ENCODE assay signal across 24 cellular contexts in genomic region chr21:43689556-43690337, GRCh38. TPM values are rescaled to one million over a fixed set of nuclear protein-coding genes. Genes with fewer than 3 reads are reported as not detected.
"Had no signal": no experiment of that assay in that cellular context is flagged by ENCODE, and none has a peak within 500 bp of the region (broad histone marks: within the 10 kb centered on the region; RNA-seq: fewer than 3 reads in every experiment).

No MANE protein-coding gene starts in this region.

- H3K4me1 Mint-ChIP-seq: activated CD4-positive, alpha-beta T cell treated with anti-CD3 and anti-CD28 coated beads for 36 hours; activated naive CD4-positive, alpha-beta T cell treated with anti-CD3 and anti-CD28 coated beads, Interleukin-2, amount 50 U/mL, for 24 hours; brain; mesothelial cell of epicardium; WTC11 had no signal

- ATAC-seq: activated CD4-positive, alpha-beta T cell treated with anti-CD3 and anti-CD28 coated beads for 36 hours; activated T-cell treated with anti-CD3 and anti-CD28 coated beads, Interleukin-2, amount 50 U/mL, for 4 hours; left ventricle myocardium superior; naive thymus-derived CD8-positive, alpha-beta T cell; stimulated activated naive CD8-positive, alpha-beta T cell treated with anti-CD3 and anti-CD28 coated beads, Interleukin-15, Interleukin-2, amounts not matched to agents 100 U/mL and 50 U/mL, for 24 hours; WTC11 had no signal

- H3K27me3 Mint-ChIP-seq: activated CD4-positive, alpha-beta T cell treated with anti-CD3 and anti-CD28 coated beads for 36 hours; activated naive CD4-positive, alpha-beta T cell treated with anti-CD3 and anti-CD28 coated beads, Interleukin-2, amount 50 U/mL, for 24 hours; brain; naive thymus-derived CD8-positive, alpha-beta T cell had no signal

- H3K4me3 Mint-ChIP-seq: activated CD4-positive, alpha-beta T cell treated with anti-CD3 and anti-CD28 coated beads for 36 hours; activated naive CD4-positive, alpha-beta T cell treated with anti-CD3 and anti-CD28 coated beads, Interleukin-2, amount 50 U/mL, for 24 hours; activated T-cell treated with anti-CD3 and anti-CD28 coated beads, Interleukin-2, amount 50 U/mL, for 4 hours; brain; mesothelial cell of epicardium; naive thymus-derived CD8-positive, alpha-beta T cell; WTC11 had no signal

- H3K27ac ChIP-seq: ovary, prostate gland, tibial artery had no signal

- H3K9me3 Mint-ChIP-seq: activated naive CD4-positive, alpha-beta T cell treated with anti-CD3 and anti-CD28 coated beads, Interleukin-2, amount 50 U/mL, for 24 hours; activated T-cell treated with anti-CD3 and anti-CD28 coated beads, Interleukin-2, amount 50 U/mL, for 4 hours; brain; mesothelial cell of epicardium; naive thymus-derived CD8-positive, alpha-beta T cell; WTC11 had no signal

- DNase-seq: activated CD4-positive, alpha-beta T cell treated with anti-CD3 and anti-CD28 coated beads for 36 hours; activated CD4-positive, alpha-beta T cell treated with anti-CD3 and anti-CD28 coated beads, Interleukin-2, amount 50 U/mL, for 48 hours; activated CD8-positive, alpha-beta memory T cell treated with anti-CD3 and anti-CD28 coated beads, Interleukin-2, amount 50 U/mL, for 48 hours; activated T-cell treated with anti-CD3 and anti-CD28 coated beads, Interleukin-2, amount 50 U/mL, for 4 hours; effector CD8-positive, alpha-beta T cell; erythroblast; foreskin melanocyte; glutamatergic neuron; hippocampal formation; left ventricle myocardium superior; mammary epithelial cell; naive thymus-derived CD8-positive, alpha-beta T cell; ovary; stimulated activated CD4-positive, alpha-beta T cell treated with anti-CD3 and anti-CD28 coated beads, Interleukin-4, amount 100 ng/mL, for 4 hours; stimulated activated naive CD8-positive, alpha-beta T cell treated with anti-CD3 and anti-CD28 coated beads, Interleukin-15, Interleukin-2, amounts not matched to agents 100 U/mL and 50 U/mL, for 24 hours; T-helper 1 cell; T-helper 9 cell; tibial artery had no signal

- H3K27ac Mint-ChIP-seq: activated CD4-positive, alpha-beta T cell treated with anti-CD3 and anti-CD28 coated beads for 36 hours; activated naive CD4-positive, alpha-beta T cell treated with anti-CD3 and anti-CD28 coated beads, Interleukin-2, amount 50 U/mL, for 24 hours; mesothelial cell of epicardium had no signal

RNA-seq across cellular contexts. Expression of gene HSF2BP, which starts 30.5 kb away (rescaled TPM):
- total RNA-seq: cardiac septum, left ventricle myocardium superior had no signal
